Comparison of ENCODE assay signal across 10 cellular contexts in the genomic region with DNA sequence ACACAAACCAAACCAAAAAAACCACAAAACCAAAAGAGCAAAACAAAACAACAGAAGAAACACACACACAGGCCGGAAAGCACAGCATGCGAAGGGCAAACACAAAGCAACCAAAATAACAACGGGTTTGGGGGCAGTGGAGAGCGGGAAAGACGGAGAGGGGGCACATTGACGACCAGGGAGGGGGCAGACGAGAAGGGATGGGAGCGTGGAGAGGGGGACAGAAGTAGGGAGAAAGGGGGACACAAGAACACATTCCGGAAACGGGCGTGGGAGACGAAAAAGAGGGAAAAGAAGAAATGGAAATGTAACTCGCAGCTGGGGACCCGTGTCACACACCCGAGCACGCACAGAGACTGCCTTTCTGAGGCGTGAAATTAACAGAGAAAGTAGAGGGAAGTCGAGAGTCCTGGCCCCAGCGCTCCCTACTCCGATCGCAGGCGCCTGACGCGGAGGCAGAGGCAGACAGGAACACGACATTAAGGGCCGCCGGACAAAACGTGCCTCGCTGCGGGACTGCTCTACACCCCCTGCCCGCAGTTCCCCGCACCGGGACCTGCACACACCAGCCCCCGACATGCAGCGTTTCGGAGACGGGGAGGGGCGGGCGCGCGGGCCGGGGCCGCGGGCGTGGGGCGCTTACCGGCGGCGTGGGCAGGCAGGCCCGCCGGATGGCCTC. TPM values are rescaled to one million over a fixed set of nuclear protein-coding genes. Genes with fewer than 3 reads are reported as not detected.
DNase-seq lines count a peak whose midpoint lies in the region; ATAC-seq, FAIRE-seq and TF ChIP-seq lines count a peak whose summit lies in the region.
"Had no signal": no experiment of that assay in that cellular context is flagged by ENCODE, and none has a peak within 500 bp of the region (broad histone marks: within the 10 kb centered on the region; RNA-seq: fewer than 3 reads in every experiment).

No MANE protein-coding gene starts in this region.

- no peaks in the 10 kb centered on the region for H3K36me3 ChIP-seq in bronchial epithelial cell (ENCODE audit: control insufficient read depth, insufficient read depth, low read length)
- H3K36me3 ChIP-seq: pancreas had no signal

- DNase-seq in DMS53 (lab: John Stamatoyannopoulos, UW) (peak; percentile 51), DMS53 treated with DMSO at 0.1 percent for 48 hours (lab: John Stamatoyannopoulos, UW; ENCODE audit: unreplicated experiment) (no peak), M059J (ENCODE audit: low read depth) (peak; percentile 18), bronchial epithelial cell (ENCODE audit: low read depth) (no peak), nephron progenitor cell (no peak), NCI-H774 (lab: John Stamatoyannopoulos, UW) (no peak), NCI-H1436 (lab: John Stamatoyannopoulos, UW) (no peak)

- H3K27me3 ChIP-seq in bronchial epithelial cell (ENCODE audit: control insufficient read depth, insufficient read depth, low read length), result peaks cover 75% of the 10 kb centered on the region

- peaks cover 18% of the 10 kb centered on the region for H3K4me1 Mint-ChIP-seq in nephron progenitor cell

- H3K4me3 ChIP-seq in bronchial epithelial cell (ENCODE audit: low read depth, low read length), result peak overlapping the region; percentile 13

- FAIRE-seq in bronchial epithelial cell (lab: Jason Lieb, UNC), result no peak
- FAIRE-seq: A204.1, pancreas had no signal

- H3K36me3 Mint-ChIP-seq in nephron progenitor cell (ENCODE audit: low read depth), result no peaks in the 10 kb centered on the region

- peaks cover 97% of the 10 kb centered on the region for H3K27me3 Mint-ChIP-seq in nephron progenitor cell (ENCODE audit: low read depth, poor library complexity)

- ATAC-seq in GM21526 (IDR thresholded peaks at IDR 0.05; ENCODE audit: low FRiP score, unreplicated experiment), result peak; percentile 23

- H3K9me3 Mint-ChIP-seq in nephron progenitor cell, result no peaks in the 10 kb centered on the region

- TF ChIP-seq CTCF in bronchial epithelial cell (IDR thresholded peaks at IDR 0.05; ENCODE audit: insufficient read depth, low read length, severe bottlenecking) (no peak), nephron progenitor cell (IDR thresholded peaks at IDR 0.05) (no peak)

- H3K4me3 Mint-ChIP-seq in nephron progenitor cell, result peak overlapping the region; percentile 71

- H3K27ac Mint-ChIP-seq in nephron progenitor cell, result no peak overlapping the region

RNA-seq across cellular contexts. Expression of a gene that starts 0.7 kb away (rescaled TPM):
- total RNA-seq in M059J (2014; rRNA removed; shearing (Covaris generic)), result 1.1 and 1.8 TPM in 2 replicates
- total RNA-seq in bronchial epithelial cell, result not detected in 2 replicates

RNA-seq across cellular contexts. Expression of a gene that starts 56.3 kb away (rescaled TPM):
- total RNA-seq in M059J (2014; rRNA removed; shearing (Covaris generic)), result 14.7 and 20.6 TPM in 2 replicates
- total RNA-seq in bronchial epithelial cell, result 16.4 and 16.6 TPM in 2 replicates

Comparison
In these comparisons a context has a peak if more than half of its experiments do, and no peak if none do; other contexts are left out.
1. DNase-seq: peak in DMS53 (single experiment) and M059J (single experiment); none in DMS53 treated with DMSO at 0.1 percent for 48 hours (single experiment), bronchial epithelial cell (single experiment), nephron progenitor cell (single experiment), NCI-H774 (single experiment) and NCI-H1436 (single experiment).